Comparison of ENCODE assay signal across 10 cellular contexts in genomic region chr11:102306817-102307814, GRCh38. TPM values are rescaled to one million over a fixed set of nuclear protein-coding genes. Genes with fewer than 3 reads are reported as not detected.
A peak's percentile ranks its signal among the peaks of the same experiment; 100 is the strongest.
DNase-seq lines count a peak whose midpoint lies in the region; ATAC-seq and TF ChIP-seq lines count a peak whose summit lies in the region.
"Had no signal": no experiment of that assay in that cellular context is flagged by ENCODE, and none has a peak within 500 bp of the region (broad histone marks: within the 10 kb centered on the region; RNA-seq: fewer than 3 reads in every experiment).

No MANE protein-coding gene starts in this region.

- 29% methylated on average over 9 of the region's 9 CpGs for WGBS in thymus

- peak overlapping the region; percentile 86 for H3K27ac Mint-ChIP-seq in activated T-cell treated with anti-CD3 and anti-CD28 coated beads, Interleukin-2, amount 50 U/mL, for 24 hours

- peaks cover 5% of the 10 kb centered on the region for H3K9me3 ChIP-seq in thymus (ENCODE audit: control insufficient read depth)

- H3K4me1 ChIP-seq in thymus (ENCODE audit: control insufficient read depth, insufficient read depth, low read length) = peaks cover 20% of the 10 kb centered on the region

- peak overlapping the region; percentile 84 for H3K27ac ChIP-seq in thymus (ENCODE audit: low read depth)
- H3K27ac ChIP-seq: BLaER1, brain microvascular endothelial cell had no signal

- H3K36me3 Mint-ChIP-seq in activated T-cell treated with anti-CD3 and anti-CD28 coated beads, Interleukin-2, amount 50 U/mL, for 24 hours (ENCODE audit: low read depth) = peaks cover 4% of the 10 kb centered on the region

- H3K27me3 Mint-ChIP-seq in activated T-cell treated with anti-CD3 and anti-CD28 coated beads, Interleukin-2, amount 50 U/mL, for 24 hours = no peaks in the 10 kb centered on the region

- no peaks in the 10 kb centered on the region for H3K36me3 ChIP-seq in thymus (ENCODE audit: control insufficient read depth, insufficient read depth)
- H3K36me3 ChIP-seq: BLaER1, brain microvascular endothelial cell had no signal

- intact Hi-C loops in cardiac septum (cut with DNase I) = no loop called here

- peak overlapping the region; percentile 40 for H3K4me3 Mint-ChIP-seq in activated T-cell treated with anti-CD3 and anti-CD28 coated beads, Interleukin-2, amount 50 U/mL, for 24 hours

- peak; percentile 54; the same call in 1 of the 2 replicates for TF ChIP-seq POLR2A in Raji (IDR thresholded peaks at IDR 0.05; ENCODE audit: insufficient read depth, low read depth, low read length)

- no peak for ATAC-seq in GM19328 (IDR thresholded peaks at IDR 0.05; ENCODE audit: unreplicated experiment)

- no peak for DNase-seq in activated T-cell treated with anti-CD3 and anti-CD28 coated beads, Interleukin-2, amount 50 U/mL, for 24 hours
- no peak for DNase-seq in activated T-cell treated with anti-CD3 and anti-CD28 coated beads, Interleukin-2, amount 50 U/mL, for 1 hour
- peak; percentile 77 for DNase-seq in central memory CD4-positive, alpha-beta T cell
- no peak for DNase-seq in cardiac septum (ENCODE audit: low spot score)
- DNase-seq in iPS-NIHi7 (ENCODE audit: extremely low spot score) = no peak
- DNase-seq: brain microvascular endothelial cell had no signal

- H3K27me3 ChIP-seq in thymus (ENCODE audit: control insufficient read depth, insufficient read depth) = no peaks in the 10 kb centered on the region
- H3K27me3 ChIP-seq: BLaER1, brain microvascular endothelial cell had no signal

- peaks cover 62% of the 10 kb centered on the region for H3K4me1 Mint-ChIP-seq in activated T-cell treated with anti-CD3 and anti-CD28 coated beads, Interleukin-2, amount 50 U/mL, for 24 hours (ENCODE audit: low read depth)

- H3K9me3 Mint-ChIP-seq in activated T-cell treated with anti-CD3 and anti-CD28 coated beads, Interleukin-2, amount 50 U/mL, for 24 hours = peaks cover 13% of the 10 kb centered on the region

- H3K4me3 ChIP-seq in thymus (ENCODE audit: low read length) = peak overlapping the region; percentile 2
- H3K4me3 ChIP-seq: BLaER1 had no signal

RNA-seq across cellular contexts. Expression of gene BIRC3, which starts 10.2 kb away (rescaled TPM):
- 73.7 TPM for polyA plus RNA-seq in thymus
- 1.8 TPM for total RNA-seq in cardiac septum

RNA-seq across cellular contexts. Expression of gene BIRC2, which starts 39.9 kb away (rescaled TPM):
- 95.9 TPM for polyA plus RNA-seq in thymus
- 31.5 TPM for total RNA-seq in cardiac septum
